8 cellular contexts compared by ENCODE assay signal in genomic region chr19:14150041-14150769, GRCh38. TPM values are rescaled to one million over a fixed set of nuclear protein-coding genes. Genes with fewer than 3 reads are reported as not detected.
DNase-seq lines count a peak whose midpoint lies in the region; ATAC-seq and TF ChIP-seq lines count a peak whose summit lies in the region.

No MANE protein-coding gene starts in this region.

- intact Hi-C loops in heart left ventricle (cut with DNase I) (no loop called here), left ventricle myocardium superior (cut with micrococcal nuclease) (no loop called here), uterus (cut with DNase I; ENCODE audit: low total_unique reads) (no loop called here)

- TF ChIP-seq CTCF in heart left ventricle (IDR thresholded peaks at IDR 0.05) (no peak), uterus (IDR thresholded peaks at IDR 0.05) (no peak)

- H3K27ac ChIP-seq in heart left ventricle (peak overlapping the region; percentile 46 to 92 (median 82)), angular gyrus (ENCODE audit: low read depth, low read length) (peak overlapping the region; percentile 67), uterus (peak overlapping the region; percentile 71 to 79)

- ATAC-seq in heart left ventricle: no peak
- no peak for ATAC-seq in left ventricle myocardium superior
- no peak for ATAC-seq in HG02623 (IDR thresholded peaks at IDR 0.05; ENCODE audit: unreplicated experiment)
- no peak for ATAC-seq in GM21367 (IDR thresholded peaks at IDR 0.05; ENCODE audit: unreplicated experiment)

- no peak for TF ChIP-seq POLR2A in heart left ventricle (IDR thresholded peaks at IDR 0.05)
- TF ChIP-seq POLR2A in uterus (IDR thresholded peaks at IDR 0.05): no peak

- WGBS in heart left ventricle, 4 donors: 28 to 62% (median 43%) methylated on average over 9 to 10 of the region's 10 CpGs

- DNase-seq in heart left ventricle: no peak
- no peak for DNase-seq in left ventricle myocardium superior
- no peak for DNase-seq in uterus
- DNase-seq in NCI-H2081 (lab: John Stamatoyannopoulos, UW): no peak

- H3K4me3 ChIP-seq in heart left ventricle (peak overlapping the region in 9 of 12 donors; percentile 10 to 48 (median 29)), mononuclear cell (ENCODE audit: low read length) (peak overlapping the region; percentile 28), uterus (peak overlapping the region in 1 of 2 donors; percentile 3)

- H3K9me3 ChIP-seq in heart left ventricle: no peaks in the 10 kb centered on the region
- no peaks in the 10 kb centered on the region for H3K9me3 ChIP-seq in mononuclear cell (ENCODE audit: low read depth, low read length)
- no peaks in the 10 kb centered on the region for H3K9me3 ChIP-seq in uterus

- H3K4me1 ChIP-seq in heart left ventricle (peaks cover 9 to 38% (median 27%) of the 10 kb centered on the region in 12 donors), mononuclear cell (ENCODE audit: insufficient read depth, low read length) (peaks cover 29% of the 10 kb centered on the region), uterus (peaks cover 0 to 17% of the 10 kb centered on the region in 2 donors)

- H3K27me3 ChIP-seq in heart left ventricle (no peaks in the 10 kb centered on the region), mononuclear cell (ENCODE audit: insufficient read depth, low read length) (no peaks in the 10 kb centered on the region), uterus (no peaks in the 10 kb centered on the region)

- H3K36me3 ChIP-seq in heart left ventricle: peaks cover 0 to 26% (median 12%) of the 10 kb centered on the region in 9 donors
- no peaks in the 10 kb centered on the region for H3K36me3 ChIP-seq in uterus

RNA-seq across cellular contexts. Expression of gene ASF1B, which starts 13.8 kb away (rescaled TPM):
- total RNA-seq in heart left ventricle (1 to 10 TPM in 4 of 9 donors, under 1 TPM in 5; 0.42 to 7.0 (median 0.91) TPM), left ventricle myocardium superior (1.6 TPM), mononuclear cell (0.94 TPM), uterus (10 to 100 TPM in 1 of 4 donors, not detected in 3; 16.7 TPM)
- polyA plus RNA-seq in heart left ventricle: 1 to 10 TPM in 1 of 2 donors, under 1 TPM in 1; 0.19 to 1.0 TPM

RNA-seq across cellular contexts. Expression of gene PRKACA, which starts 32.6 kb away (rescaled TPM):
- total RNA-seq in heart left ventricle (100 to 1,000 TPM; 216 to 554 (median 459) TPM), left ventricle myocardium superior (514 TPM), mononuclear cell (62.0 TPM), uterus (100 to 1,000 TPM in 1 of 4 donors, 10 to 100 TPM in 2, 1 to 10 TPM in 1; 4.9 to 135 (median 74.2) TPM)
- polyA plus RNA-seq in heart left ventricle: 100 to 1,000 TPM; 234 to 327 TPM

RNA-seq across cellular contexts. Expression of gene ADGRL1, which starts 55.8 kb away (rescaled TPM):
- 10 to 100 TPM; 10.1 to 29.4 (median 14.4) TPM for total RNA-seq in heart left ventricle
- 10 to 100 TPM; 11.5 to 12.8 TPM for polyA plus RNA-seq in heart left ventricle
- total RNA-seq in left ventricle myocardium superior: 24.0 TPM
- total RNA-seq in mononuclear cell: 4.0 TPM
- total RNA-seq in uterus: 10 to 100 TPM in 2 of 4 donors, 1 to 10 TPM in 2; 2.4 to 64.0 (median 20.7) TPM

RNA-seq across cellular contexts. Expression of gene SAMD1, which starts 59.7 kb away (rescaled TPM):
- 10 to 100 TPM; 30.5 to 55.5 (median 38.3) TPM for total RNA-seq in heart left ventricle
- polyA plus RNA-seq in heart left ventricle: 10 to 100 TPM; 26.7 to 62.6 TPM
- total RNA-seq in left ventricle myocardium superior: 58.0 TPM
- 22.2 TPM for total RNA-seq in mononuclear cell
- 10 to 100 TPM in 3 of 4 donors, 1 to 10 TPM in 1; 6.9 to 57.8 (median 24.1) TPM for total RNA-seq in uterus
